In genomic region chr18:48733854-48734253, GRCh38 we compare ENCODE assay signal across 17 cellular contexts.
A peak's percentile ranks its signal among the peaks of the same experiment; 100 is the strongest.
DNase-seq lines count a peak whose midpoint lies in the region; ATAC-seq and TF ChIP-seq lines count a peak whose summit lies in the region.
"Had no signal": no experiment of that assay in that cellular context is flagged by ENCODE, and none has a peak within 500 bp of the region (broad histone marks: within the 10 kb centered on the region; RNA-seq: fewer than 3 reads in every experiment).

No MANE protein-coding gene starts in this region.

- BruUV-seq in A673 (replicated peaks; lab: Mats Ljungman, UMichigan), result no TSS peak

- TF ChIP-seq POLR2A in heart left ventricle (IDR thresholded peaks at IDR 0.05), result no peak

- H3K9me3 ChIP-seq in A673 (ENCODE audit: low read depth, low read length, poor library complexity, severe bottlenecking) (no peaks in the 10 kb centered on the region), heart left ventricle (no peaks in the 10 kb centered on the region)
- H3K9me3 ChIP-seq: sigmoid colon, upper lobe of right lung had no signal

- CTCF ChIA-PET in A673 (lab: Charles Lee) (no interaction called here), HEK293T (lab: Yijun Ruan, JAX) (no interaction called here)

- H3K36me3 ChIP-seq in A673 (ENCODE audit: insufficient read depth, low read length, poor library complexity, severe bottlenecking) (no peaks in the 10 kb centered on the region), heart left ventricle (no peaks in the 10 kb centered on the region)
- H3K36me3 ChIP-seq: sigmoid colon, upper lobe of right lung had no signal

- ATAC-seq in heart left ventricle (peak; percentile 65 to 77 (median 72)), HG03378 (IDR thresholded peaks at IDR 0.05; ENCODE audit: unreplicated experiment) (no peak)
- ATAC-seq: naive thymus-derived CD8-positive, alpha-beta T cell; Panc1; upper lobe of right lung had no signal

- intact Hi-C loops in A673 (cut with micrococcal nuclease; ENCODE audit: unreplicated experiment) (no loop called here), heart left ventricle (cut with DNase I) (no loop called here)

- H3K4me1 ChIP-seq in A673 (ENCODE audit: insufficient read depth, low read length, poor library complexity, severe bottlenecking) (peaks cover 16% of the 10 kb centered on the region), heart left ventricle (peaks cover 0 to 49% (median 28%) of the 10 kb centered on the region in 12 donors)

- peak; percentile 61 for DNase-seq in A673 (ENCODE audit: low spot score)
- peak in 2 of 5 donors; percentile 56 to 70 for DNase-seq in heart left ventricle
- DNase-seq in nucleus accumbens (lab: John Stamatoyannopoulos, UW), result peak in 36 of 56 donors; percentile 13 to 71 (median 35)
- no peak for DNase-seq in NOMO-1 treated with DMSO at 0.1 percent for 48 hours (lab: John Stamatoyannopoulos, UW; ENCODE audit: unreplicated experiment)
- no peak for DNase-seq in activated CD8-positive, alpha-beta memory T cell treated with anti-CD3 and anti-CD28 coated beads, Interleukin-2, amount 50 U/mL, for 4 hours
- no peak for DNase-seq in HEK293T (ENCODE audit: extremely low spot score)
- DNase-seq: activated CD4-positive, alpha-beta memory T cell treated with anti-CD3 and anti-CD28 coated beads, Interleukin-2, amount 10 ng/mL, durations not matched to agents 7 days and 5 days; cortex of kidney; naive thymus-derived CD8-positive, alpha-beta T cell; NCI-H1930; NCI-H524 treated with DMSO at 0.1 percent for 48 hours; sigmoid colon; upper lobe of right lung had no signal

- H3K27me3 ChIP-seq in A673 (replicated peaks; ENCODE audit: insufficient read depth, low read depth, low read length, poor library complexity) (no peaks in the 10 kb centered on the region), heart left ventricle (no peaks in the 10 kb centered on the region)
- H3K27me3 ChIP-seq: sigmoid colon, upper lobe of right lung had no signal

- TF ChIP-seq CTCF in A673 (conservative IDR thresholded peaks at IDR 0.05; ENCODE audit: low read depth, low read length) (no peak), heart left ventricle (IDR thresholded peaks at IDR 0.05) (no peak)

- H3K27ac ChIP-seq in A673 (ENCODE audit: low read depth, low read length, poor library complexity, severe bottlenecking) (no peak overlapping the region), angular gyrus (ENCODE audit: low read depth, low read length) (peak overlapping the region; percentile 35), heart left ventricle (peak overlapping the region in 8 of 12 donors; percentile 0 to 50 (median 20))
- H3K27ac ChIP-seq: upper lobe of right lung, VCaP had no signal

- no peak overlapping the region for H3K4me3 ChIP-seq in A673 (ENCODE audit: low read depth, low read length, poor library complexity, severe bottlenecking)
- no peak overlapping the region for H3K4me3 ChIP-seq in heart left ventricle
- H3K4me3 ChIP-seq: sigmoid colon, upper lobe of right lung had no signal

- POLR2A ChIA-PET in A673 (lab: Charles Lee; ENCODE audit: low non-redundant PET) (interaction anchor here (0.6 kb wide), 1 partner anchor 54 kb away, joined by 3 read pairs; no protein-coding TSS in a partner anchor), HEK293T (lab: Yijun Ruan, JAX) (no interaction called here)

- WGBS in heart left ventricle, 4 donors, result 32 to 50% (median 36%) methylated on average over 6 to 7 of the region's 7 CpGs

TF ChIP-seq in HEK293T, 16 proteins besides CTCF, POLR2A, EP300 and RAD21:
- TF ChIP-seq ARNT (IDR thresholded peaks at IDR 0.05) (no peak), LEF1 (IDR thresholded peaks at IDR 0.05; ENCODE audit: borderline replicate concordance) (no peak), L3MBTL2 (conservative IDR thresholded peaks at IDR 0.05) (no peak), PKNOX1 (IDR thresholded peaks at IDR 0.05) (no peak), BHLHE40 (IDR thresholded peaks at IDR 0.05; ENCODE audit: borderline replicate concordance) (no peak), TARDBP (IDR thresholded peaks at IDR 0.05) (no peak), SP1 (IDR thresholded peaks at IDR 0.05) (no peak), ELF4 (IDR thresholded peaks at IDR 0.05) (no peak), CTBP1 (IDR thresholded peaks at IDR 0.05; ENCODE audit: borderline replicate concordance) (no peak), ZNF384 (IDR thresholded peaks at IDR 0.05) (no peak), FOXK2 (IDR thresholded peaks at IDR 0.05) (no peak), SUZ12 (IDR thresholded peaks at IDR 0.05) (no peak), FOXA1 (IDR thresholded peaks at IDR 0.05) (no peak), NFRKB (IDR thresholded peaks at IDR 0.05) (no peak), FOXM1 (IDR thresholded peaks at IDR 0.05; ENCODE audit: borderline replicate concordance) (no peak), HDGF (IDR thresholded peaks at IDR 0.05; ENCODE audit: borderline replicate concordance) (no peak)
TF ChIP-seq in HEK293T: peak in this region for 0.

Comparison
In these comparisons a context has a peak if more than half of its experiments do, and no peak if none do; other contexts are left out.
1. DNase-seq: peak in A673 (single experiment) and nucleus accumbens (36 of 56); none in NOMO-1 treated with DMSO at 0.1 percent for 48 hours (single experiment), activated CD8-positive, alpha-beta memory T cell treated with anti-CD3 and anti-CD28 coated beads, Interleukin-2, amount 50 U/mL, for 4 hours (single experiment) and HEK293T (single experiment).